Comparison of ENCODE assay signal across 8 cellular contexts in the genomic region with DNA sequence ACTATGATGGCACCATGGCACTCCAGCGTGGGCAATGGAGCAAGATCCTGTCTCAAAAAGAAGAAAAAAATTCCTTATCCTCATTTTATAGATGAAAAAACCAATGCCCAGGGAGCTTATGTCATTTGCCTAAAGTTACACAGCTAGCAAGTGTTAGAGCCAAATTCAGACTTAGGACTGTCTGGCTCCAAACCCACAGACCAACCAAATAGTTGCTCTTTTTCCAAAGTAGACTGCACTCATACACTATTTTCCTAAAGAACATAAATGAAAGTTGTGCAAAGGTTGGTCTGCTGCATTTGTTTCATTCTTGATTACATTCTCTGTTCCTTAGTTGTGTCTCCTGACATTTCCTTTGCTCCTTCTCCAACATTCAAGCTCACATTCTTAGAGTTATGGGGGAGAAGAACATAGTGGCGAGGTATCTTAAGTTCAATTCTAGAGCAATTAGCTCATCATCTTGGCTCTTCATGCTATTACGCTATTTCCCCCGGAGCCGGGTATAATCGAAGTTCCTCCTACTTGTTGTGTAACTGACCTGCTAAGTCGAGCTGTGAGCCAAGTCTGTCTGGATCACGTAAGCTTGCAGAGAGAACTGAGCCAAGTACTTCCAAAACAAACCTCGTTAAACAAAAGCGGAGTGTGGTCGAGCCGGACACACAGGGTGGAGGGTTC.
DNase-seq lines count a peak whose midpoint lies in the region; ATAC-seq and TF ChIP-seq lines count a peak whose summit lies in the region.

No MANE protein-coding gene starts in this region.

- no peak overlapping the region; the same call in 1 of the 2 replicates for H3K4me3 ChIP-seq in AG09309 (ENCODE audit: control insufficient read depth, low read depth, low read length)

- DNase-seq in AG09309 (ENCODE audit: low read depth) (peak; percentile 88), NOMO-1 treated with DMSO at 0.1 percent for 48 hours (lab: John Stamatoyannopoulos, UW; ENCODE audit: unreplicated experiment) (peak; percentile 75), fibroblast of gingiva (ENCODE audit: low read depth) (peak; percentile 91), omental fat pad (ENCODE audit: low spot score) (peak; percentile 33), DMS53 treated with DMSO at 0.1 percent for 48 hours (lab: John Stamatoyannopoulos, UW; ENCODE audit: unreplicated experiment) (no peak)

- ATAC-seq in omental fat pad (ENCODE audit: low FRiP score) (peak; percentile 95), GM18868 (IDR thresholded peaks at IDR 0.05; ENCODE audit: unreplicated experiment) (no peak), HG02642 (IDR thresholded peaks at IDR 0.05; ENCODE audit: poor library complexity, unreplicated experiment) (no peak), GM18511 (IDR thresholded peaks at IDR 0.05; ENCODE audit: unreplicated experiment) (no peak)

- TF ChIP-seq CTCF in AG09309 (IDR thresholded peaks at IDR 0.05; ENCODE audit: control insufficient read depth, insufficient read depth, low read depth, low read length, missing control alignments) (no peak), omental fat pad (IDR thresholded peaks at IDR 0.05) (no peak)
